ENCODE assay signal across 23 cellular contexts in genomic region chr1:211474426-211474825, GRCh38. TPM values are rescaled to one million over a fixed set of nuclear protein-coding genes. Genes with fewer than 3 reads are reported as not detected.
A peak's percentile ranks its signal among the peaks of the same experiment; 100 is the strongest.
DNase-seq lines count a peak whose midpoint lies in the region; ATAC-seq and TF ChIP-seq lines count a peak whose summit lies in the region.
"Had no signal": no experiment of that assay in that cellular context is flagged by ENCODE, and none has a peak within 500 bp of the region (broad histone marks: within the 10 kb centered on the region; RNA-seq: fewer than 3 reads in every experiment).

No MANE protein-coding gene starts in this region.

- peak; percentile 49 for ATAC-seq in gastroesophageal sphincter
- ATAC-seq in thoracic aorta (ENCODE audit: insufficient number of reproducible peaks, low FRiP score, low read depth): no peak
- no peak for ATAC-seq in stimulated activated naive CD8-positive, alpha-beta T cell treated with anti-CD3 and anti-CD28 coated beads, Interleukin-15, Interleukin-2, amounts not matched to agents 100 U/mL and 50 U/mL, for 24 hours
- ATAC-seq in left colon: no peak
- ATAC-seq: foreskin keratinocyte had no signal

- CTCF ChIA-PET in activated naive CD4-positive, alpha-beta T cell treated with anti-CD3 and anti-CD28 coated beads for 36 hours (lab: Charles Lee): interaction anchor here (0.7 to 1.0 kb wide), 2 partner anchors 147 to 974 kb away, joined by 3 read pairs; no protein-coding TSS in a partner anchor

- peaks cover 14% of the 10 kb centered on the region for H3K27me3 ChIP-seq in gastroesophageal sphincter
- H3K27me3 ChIP-seq in thoracic aorta (replicated peaks; ENCODE audit: insufficient read depth): no peaks in the 10 kb centered on the region
- H3K27me3 ChIP-seq: adrenal gland; BLaER1 treated with 17β-estradiol and CSF1 and Interleukin-3, amounts not matched to agents 10 nM and 100 nM had no signal

- WGBS in gastroesophageal sphincter (ENCODE audit: low coverage in 1 of 2), 2 donors: 0 to 12% methylated on average over 1 to 2 of the region's 2 CpGs

- H3K27ac Mint-ChIP-seq in activated naive CD4-positive, alpha-beta T cell treated with anti-CD3 and anti-CD28 coated beads, Interleukin-2, amount 50 U/mL, for 24 hours: peak overlapping the region; percentile 4
- H3K27ac Mint-ChIP-seq in activated naive CD4-positive, alpha-beta T cell treated with anti-CD3 and anti-CD28 coated beads for 36 hours: no peak overlapping the region
- H3K27ac Mint-ChIP-seq: activated CD4-positive, alpha-beta T cell treated with anti-CD3 and anti-CD28 coated beads, Interleukin-2, amount 10 ng/mL, durations not matched to agents 7 days and 5 days; memory B cell; naive B cell had no signal

- DNase-seq in activated naive CD4-positive, alpha-beta T cell treated with anti-CD3 and anti-CD28 coated beads for 36 hours: no peak
- peak; percentile 19 for DNase-seq in NCI-H446 treated with DMSO at 0.1 percent for 48 hours (lab: John Stamatoyannopoulos, UW)
- DNase-seq in thoracic aorta (ENCODE audit: low spot score): no peak
- no peak for DNase-seq in stimulated activated naive CD8-positive, alpha-beta T cell treated with anti-CD3 and anti-CD28 coated beads, Interleukin-15, Interleukin-2, amounts not matched to agents 100 U/mL and 50 U/mL, for 24 hours
- DNase-seq in stimulated activated CD4-positive, alpha-beta T cell treated with anti-CD3 and anti-CD28 coated beads, Interleukin-1b, Interleukin-23, amount 100 ng/mL, for 48 hours: no peak
- no peak for DNase-seq in left colon
- DNase-seq: activated CD4-positive, alpha-beta T cell treated with anti-CD3 and anti-CD28 coated beads, Interleukin-2, amount 10 ng/mL, durations not matched to agents 7 days and 5 days; foreskin keratinocyte; GF-D8; GOT3; KG1; naive B cell; NCI-H526 treated with DMSO at 0.1 percent for 48 hours; occipital lobe; right cardiac atrium; SHP77 treated with DMSO at 0.1 percent for 48 hours; stimulated activated CD4-positive, alpha-beta T cell treated with anti-CD3 and anti-CD28 coated beads, Interleukin-15, amount 100 ng/mL, for 24 hours had no signal

- no peak for TF ChIP-seq EP300 in gastroesophageal sphincter (IDR thresholded peaks at IDR 0.05)

- H3K4me1 Mint-ChIP-seq in activated naive CD4-positive, alpha-beta T cell treated with anti-CD3 and anti-CD28 coated beads, Interleukin-2, amount 50 U/mL, for 24 hours: no peaks in the 10 kb centered on the region
- H3K4me1 Mint-ChIP-seq in activated naive CD4-positive, alpha-beta T cell treated with anti-CD3 and anti-CD28 coated beads for 36 hours (ENCODE audit: low read depth): no peaks in the 10 kb centered on the region
- H3K4me1 Mint-ChIP-seq: activated CD4-positive, alpha-beta T cell treated with anti-CD3 and anti-CD28 coated beads, Interleukin-2, amount 10 ng/mL, durations not matched to agents 7 days and 5 days had no signal

- no peaks in the 10 kb centered on the region for H3K9me3 Mint-ChIP-seq in activated naive CD4-positive, alpha-beta T cell treated with anti-CD3 and anti-CD28 coated beads, Interleukin-2, amount 50 U/mL, for 24 hours
- H3K9me3 Mint-ChIP-seq in activated naive CD4-positive, alpha-beta T cell treated with anti-CD3 and anti-CD28 coated beads for 36 hours: no peaks in the 10 kb centered on the region
- H3K9me3 Mint-ChIP-seq: activated CD4-positive, alpha-beta T cell treated with anti-CD3 and anti-CD28 coated beads, Interleukin-2, amount 10 ng/mL, durations not matched to agents 7 days and 5 days; memory B cell; naive B cell had no signal

- peaks cover 0 to 35% (median 4%) of the 10 kb centered on the region in 3 donors for H3K4me1 ChIP-seq in gastroesophageal sphincter
- peaks cover 4 to 12% of the 10 kb centered on the region in 2 donors for H3K4me1 ChIP-seq in thoracic aorta (ENCODE audit: control insufficient read depth in 1 of 2, low read depth in 2 of 2)
- H3K4me1 ChIP-seq: foreskin keratinocyte had no signal

- H3K27me3 Mint-ChIP-seq in activated naive CD4-positive, alpha-beta T cell treated with anti-CD3 and anti-CD28 coated beads, Interleukin-2, amount 50 U/mL, for 24 hours: peaks cover 5% of the 10 kb centered on the region
- peaks cover 12% of the 10 kb centered on the region for H3K27me3 Mint-ChIP-seq in activated naive CD4-positive, alpha-beta T cell treated with anti-CD3 and anti-CD28 coated beads for 36 hours (ENCODE audit: low read depth)

- H3K27ac ChIP-seq in gastroesophageal sphincter (peak overlapping the region; percentile 32 to 68 (median 62)), thoracic aorta (peak overlapping the region; percentile 27 to 54)
- H3K27ac ChIP-seq: BLaER1 treated with 17β-estradiol and CSF1 and Interleukin-3, amounts not matched to agents 10 nM and 100 nM; foreskin keratinocyte had no signal

- no peaks in the 10 kb centered on the region for H3K36me3 Mint-ChIP-seq in activated naive CD4-positive, alpha-beta T cell treated with anti-CD3 and anti-CD28 coated beads, Interleukin-2, amount 50 U/mL, for 24 hours
- H3K36me3 Mint-ChIP-seq in activated naive CD4-positive, alpha-beta T cell treated with anti-CD3 and anti-CD28 coated beads for 36 hours (ENCODE audit: low read depth): no peaks in the 10 kb centered on the region
- H3K36me3 Mint-ChIP-seq: memory B cell, naive B cell had no signal

- no peaks in the 10 kb centered on the region for H3K36me3 ChIP-seq in gastroesophageal sphincter
- H3K36me3 ChIP-seq in thoracic aorta: no peaks in the 10 kb centered on the region
- H3K36me3 ChIP-seq: adrenal gland; BLaER1 treated with 17β-estradiol and CSF1 and Interleukin-3, amounts not matched to agents 10 nM and 100 nM had no signal

- H3K9me3 ChIP-seq in gastroesophageal sphincter (no peaks in the 10 kb centered on the region), thoracic aorta (no peaks in the 10 kb centered on the region)
- H3K9me3 ChIP-seq: adrenal gland had no signal

- H3K4me3 Mint-ChIP-seq in activated naive CD4-positive, alpha-beta T cell treated with anti-CD3 and anti-CD28 coated beads, Interleukin-2, amount 50 U/mL, for 24 hours: no peak overlapping the region
- H3K4me3 Mint-ChIP-seq in activated naive CD4-positive, alpha-beta T cell treated with anti-CD3 and anti-CD28 coated beads for 36 hours: no peak overlapping the region
- H3K4me3 Mint-ChIP-seq: activated CD4-positive, alpha-beta T cell treated with anti-CD3 and anti-CD28 coated beads, Interleukin-2, amount 10 ng/mL, durations not matched to agents 7 days and 5 days; memory B cell; naive B cell had no signal

- H3K4me3 ChIP-seq in gastroesophageal sphincter (no peak overlapping the region), thoracic aorta (no peak overlapping the region)
- H3K4me3 ChIP-seq: adrenal gland; BLaER1 treated with 17β-estradiol and CSF1 and Interleukin-3, amounts not matched to agents 10 nM and 100 nM had no signal

- TF ChIP-seq CTCF in gastroesophageal sphincter (IDR thresholded peaks at IDR 0.05): no peak
- no peak for TF ChIP-seq CTCF in thoracic aorta (IDR thresholded peaks at IDR 0.05)

- intact Hi-C loops in activated naive CD4-positive, alpha-beta T cell treated with anti-CD3 and anti-CD28 coated beads for 36 hours (cut with micrococcal nuclease): no loop called here
- intact Hi-C loops in left colon (cut with DNase I, micrococcal nuclease): loop anchor here in 1 of 2 donors (10.0 kb wide), 2 partner anchors 150 to 180 kb away; partner anchors contain the start of gene TRAF5

- no peak for TF ChIP-seq POLR2A in gastroesophageal sphincter (IDR thresholded peaks at IDR 0.05)

RNA-seq across cellular contexts. Expression of gene RD3, which starts 17.5 kb away (rescaled TPM):
- not detected for total RNA-seq in activated naive CD4-positive, alpha-beta T cell treated with anti-CD3 and anti-CD28 coated beads for 36 hours
- total RNA-seq in gastroesophageal sphincter: under 1 TPM; 0.31 to 0.69 (median 0.53) TPM
- under 1 TPM in 1 of 2 donors, not detected in 1; 0.41 TPM for total RNA-seq in thoracic aorta
- total RNA-seq in left colon: not detected
- total RNA-seq: activated CD4-positive, alpha-beta T cell treated with anti-CD3 and anti-CD28 coated beads, Interleukin-2, amount 10 ng/mL, durations not matched to agents 7 days and 5 days; bronchial epithelial cell; foreskin keratinocyte; occipital lobe had no signal
